1 cellular context compared by ENCODE assay signal in the genomic region with DNA sequence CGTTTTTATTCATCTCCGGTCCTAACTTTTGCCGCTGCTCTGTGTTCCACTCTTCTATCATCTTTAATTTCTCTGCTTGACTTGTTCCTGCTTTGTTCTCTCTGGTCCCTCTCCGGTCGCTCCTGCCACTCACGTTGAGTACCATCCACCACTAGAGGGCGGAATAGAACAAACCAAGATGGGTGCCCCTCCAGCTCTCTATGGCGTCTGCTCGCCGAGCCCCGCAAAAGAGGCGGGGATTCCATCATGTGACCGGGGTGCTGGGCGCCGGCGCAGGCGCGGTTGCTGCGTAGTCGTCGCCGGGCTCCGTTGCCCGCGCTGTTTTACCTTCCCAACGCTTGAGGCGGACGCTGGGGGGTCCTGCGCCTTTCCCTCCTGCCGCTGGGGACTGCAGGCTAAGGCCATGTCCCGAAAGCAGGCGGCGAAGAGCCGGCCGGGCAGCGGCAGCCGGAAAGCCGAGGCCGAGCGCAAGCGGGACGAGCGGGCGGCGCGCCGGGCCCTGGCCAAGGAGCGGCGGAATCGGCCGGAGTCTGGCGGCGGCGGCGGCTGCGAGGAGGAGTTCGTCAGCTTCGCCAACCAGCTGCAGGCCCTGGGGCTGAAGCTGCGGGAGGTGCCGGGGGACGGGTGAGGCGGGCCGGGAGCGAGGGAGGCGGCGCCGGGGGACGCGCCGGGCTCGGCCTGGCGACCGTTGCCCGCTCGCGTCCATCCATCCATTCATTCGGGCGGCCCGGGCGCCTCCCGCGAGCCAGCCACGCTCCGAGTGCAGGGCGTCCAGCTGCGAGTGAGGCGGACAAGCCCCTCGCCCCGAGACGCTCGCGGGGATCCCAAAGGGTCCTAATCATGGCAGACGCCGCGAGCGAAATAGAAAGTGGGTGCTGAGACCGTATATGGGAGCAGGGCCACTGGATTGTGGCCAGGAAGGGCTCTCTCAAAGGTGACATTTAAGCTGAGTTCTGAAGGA.
TF ChIP-seq lines count a peak whose summit lies in the region.

A gene with protein sequence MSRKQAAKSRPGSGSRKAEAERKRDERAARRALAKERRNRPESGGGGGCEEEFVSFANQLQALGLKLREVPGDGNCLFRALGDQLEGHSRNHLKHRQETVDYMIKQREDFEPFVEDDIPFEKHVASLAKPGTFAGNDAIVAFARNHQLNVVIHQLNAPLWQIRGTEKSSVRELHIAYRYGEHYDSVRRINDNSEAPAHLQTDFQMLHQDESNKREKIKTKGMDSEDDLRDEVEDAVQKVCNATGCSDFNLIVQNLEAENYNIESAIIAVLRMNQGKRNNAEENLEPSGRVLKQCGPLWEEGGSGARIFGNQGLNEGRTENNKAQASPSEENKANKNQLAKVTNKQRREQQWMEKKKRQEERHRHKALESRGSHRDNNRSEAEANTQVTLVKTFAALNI (plus strand): TSS at position 285 of the 961 bp plus-strand sequence. CDS start 119 bp downstream, at position 404.

TF ChIP-seq in HepG2, 621 proteins besides CTCF, POLR2A, EP300 and RAD21 (continued from another document and continues in another):
- TF ChIP-seq ZFYVE20 (CRISPR knock-in tag; IDR thresholded peaks at IDR 0.05; ENCODE audit: borderline replicate concordance, low read depth) (no peak), MED13 (CRISPR knock-in tag; IDR thresholded peaks at IDR 0.05) (no peak), ZNF160 (CRISPR knock-in tag; IDR thresholded peaks at IDR 0.05) (no peak), ZNF749 (CRISPR knock-in tag; IDR thresholded peaks at IDR 0.05; ENCODE audit: borderline replicate concordance) (peak; percentile 67; the same call in 1 of the 2 replicates), GABPA (IDR thresholded peaks at IDR 0.05; ENCODE audit: low read depth, low read length) (no peak), GABPA (CRISPR knock-in tag; IDR thresholded peaks at IDR 0.05; ENCODE audit: low read depth) (0 out of 2 replicates have a peak, but pooled peaks have one; percentile 24), SMARCC2 (IDR thresholded peaks at IDR 0.05) (no peak), DNMT1 (CRISPR knock-in tag; IDR thresholded peaks at IDR 0.05) (0 out of 2 replicates have a peak, but pooled peaks have one; percentile 26), ZNF484 (CRISPR knock-in tag; IDR thresholded peaks at IDR 0.05; ENCODE audit: borderline replicate concordance, low read depth) (no peak), ZNF225 (CRISPR knock-in tag; IDR thresholded peaks at IDR 0.05) (0 out of 2 replicates have a peak, but pooled peaks have one; percentile 12), ZNF629 (CRISPR knock-in tag; conservative IDR thresholded peaks at IDR 0.05) (peak; percentile 25; the same call in 1 of the 2 replicates), ZNF180 (CRISPR knock-in tag; IDR thresholded peaks at IDR 0.05; ENCODE audit: borderline replicate concordance, low read depth) (no peak), ZNF383 (CRISPR knock-in tag; IDR thresholded peaks at IDR 0.05; ENCODE audit: borderline replicate concordance) (no peak), ZNF34 (CRISPR knock-in tag; IDR thresholded peaks at IDR 0.05; ENCODE audit: borderline replicate concordance) (no peak), ZNF30 (CRISPR knock-in tag; IDR thresholded peaks at IDR 0.05) (peak; percentile 4; the same call in 1 of the 2 replicates), ATM (IDR thresholded peaks at IDR 0.05; ENCODE audit: borderline replicate concordance) (no peak), LCORL (IDR thresholded peaks at IDR 0.05) (no peak), LCORL (CRISPR knock-in tag; IDR thresholded peaks at IDR 0.05) (peak; percentile 68), GATAD2A (CRISPR knock-in tag; IDR thresholded peaks at IDR 0.05) (peak; percentile 69), NFRKB (IDR thresholded peaks at IDR 0.05) (no peak), ZNF224 (CRISPR knock-in tag; IDR thresholded peaks at IDR 0.05) (0 out of 2 replicates have a peak, but pooled peaks have one; percentile 49), PITX1 (CRISPR knock-in tag; IDR thresholded peaks at IDR 0.05) (no peak), RFX5 (IDR thresholded peaks at IDR 0.05; ENCODE audit: low read depth, low read length) (no peak), ZNF501 (CRISPR knock-in tag; IDR thresholded peaks at IDR 0.05) (peak; percentile 78), MAFG (CRISPR knock-in tag; IDR thresholded peaks at IDR 0.05) (no peak), ZNF891 (CRISPR knock-in tag; IDR thresholded peaks at IDR 0.05) (peak; percentile 86), BCL6 (CRISPR knock-in tag; IDR thresholded peaks at IDR 0.05) (no peak; the same call in 1 of the 2 replicates), ZKSCAN5 (CRISPR knock-in tag; IDR thresholded peaks at IDR 0.05) (no peak), PAF1 (CRISPR knock-in tag; IDR thresholded peaks at IDR 0.05) (no peak), FLYWCH1 (CRISPR knock-in tag; IDR thresholded peaks at IDR 0.05) (no peak; the same call in 1 of the 2 replicates), YEATS4 (CRISPR knock-in tag; IDR thresholded peaks at IDR 0.05; ENCODE audit: borderline replicate concordance) (peak; percentile 69; the same call in 1 of the 2 replicates), ZSCAN21 (CRISPR knock-in tag; IDR thresholded peaks at IDR 0.05; ENCODE audit: borderline replicate concordance) (no peak; the same call in 1 of the 2 replicates), SP5 (CRISPR knock-in tag; IDR thresholded peaks at IDR 0.05; ENCODE audit: borderline replicate concordance, low read depth) (peak; percentile 70; the same call in 1 of the 2 replicates), ZNF431 (CRISPR knock-in tag; IDR thresholded peaks at IDR 0.05; ENCODE audit: borderline replicate concordance, low read depth) (0 out of 2 replicates have a peak, but pooled peaks have one; percentile 48), KDM3A (CRISPR knock-in tag; IDR thresholded peaks at IDR 0.05; ENCODE audit: low read depth) (peak; percentile 75; the same call in 1 of the 2 replicates), ZNF768 (CRISPR knock-in tag; IDR thresholded peaks at IDR 0.05) (peak; percentile 70; the same call in 1 of the 2 replicates), ZNF292 (CRISPR knock-in tag; IDR thresholded peaks at IDR 0.05; ENCODE audit: borderline replicate concordance, low read depth) (peak; percentile 17; the same call in 1 of the 2 replicates), CC2D1A (CRISPR knock-in tag; IDR thresholded peaks at IDR 0.05) (no peak), MED8 (CRISPR knock-in tag; IDR thresholded peaks at IDR 0.05; ENCODE audit: insufficient replicate concordance) (no peak)
- TF ChIP-seq, protein P1, sequence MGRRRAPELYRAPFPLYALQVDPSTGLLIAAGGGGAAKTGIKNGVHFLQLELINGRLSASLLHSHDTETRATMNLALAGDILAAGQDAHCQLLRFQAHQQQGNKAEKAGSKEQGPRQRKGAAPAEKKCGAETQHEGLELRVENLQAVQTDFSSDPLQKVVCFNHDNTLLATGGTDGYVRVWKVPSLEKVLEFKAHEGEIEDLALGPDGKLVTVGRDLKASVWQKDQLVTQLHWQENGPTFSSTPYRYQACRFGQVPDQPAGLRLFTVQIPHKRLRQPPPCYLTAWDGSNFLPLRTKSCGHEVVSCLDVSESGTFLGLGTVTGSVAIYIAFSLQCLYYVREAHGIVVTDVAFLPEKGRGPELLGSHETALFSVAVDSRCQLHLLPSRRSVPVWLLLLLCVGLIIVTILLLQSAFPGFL (CRISPR knock-in tag; IDR thresholded peaks at IDR 0.05) = 0 out of 2 replicates have a peak, but pooled peaks have one; percentile 34
- TF ChIP-seq, protein P2, sequence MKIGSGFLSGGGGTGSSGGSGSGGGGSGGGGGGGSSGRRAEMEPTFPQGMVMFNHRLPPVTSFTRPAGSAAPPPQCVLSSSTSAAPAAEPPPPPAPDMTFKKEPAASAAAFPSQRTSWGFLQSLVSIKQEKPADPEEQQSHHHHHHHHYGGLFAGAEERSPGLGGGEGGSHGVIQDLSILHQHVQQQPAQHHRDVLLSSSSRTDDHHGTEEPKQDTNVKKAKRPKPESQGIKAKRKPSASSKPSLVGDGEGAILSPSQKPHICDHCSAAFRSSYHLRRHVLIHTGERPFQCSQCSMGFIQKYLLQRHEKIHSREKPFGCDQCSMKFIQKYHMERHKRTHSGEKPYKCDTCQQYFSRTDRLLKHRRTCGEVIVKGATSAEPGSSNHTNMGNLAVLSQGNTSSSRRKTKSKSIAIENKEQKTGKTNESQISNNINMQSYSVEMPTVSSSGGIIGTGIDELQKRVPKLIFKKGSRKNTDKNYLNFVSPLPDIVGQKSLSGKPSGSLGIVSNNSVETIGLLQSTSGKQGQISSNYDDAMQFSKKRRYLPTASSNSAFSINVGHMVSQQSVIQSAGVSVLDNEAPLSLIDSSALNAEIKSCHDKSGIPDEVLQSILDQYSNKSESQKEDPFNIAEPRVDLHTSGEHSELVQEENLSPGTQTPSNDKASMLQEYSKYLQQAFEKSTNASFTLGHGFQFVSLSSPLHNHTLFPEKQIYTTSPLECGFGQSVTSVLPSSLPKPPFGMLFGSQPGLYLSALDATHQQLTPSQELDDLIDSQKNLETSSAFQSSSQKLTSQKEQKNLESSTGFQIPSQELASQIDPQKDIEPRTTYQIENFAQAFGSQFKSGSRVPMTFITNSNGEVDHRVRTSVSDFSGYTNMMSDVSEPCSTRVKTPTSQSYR (CRISPR knock-in tag; IDR thresholded peaks at IDR 0.05; ENCODE audit: borderline replicate concordance) = peak; percentile 28; the same call in 1 of the 2 replicates
- TF ChIP-seq, protein P3, sequence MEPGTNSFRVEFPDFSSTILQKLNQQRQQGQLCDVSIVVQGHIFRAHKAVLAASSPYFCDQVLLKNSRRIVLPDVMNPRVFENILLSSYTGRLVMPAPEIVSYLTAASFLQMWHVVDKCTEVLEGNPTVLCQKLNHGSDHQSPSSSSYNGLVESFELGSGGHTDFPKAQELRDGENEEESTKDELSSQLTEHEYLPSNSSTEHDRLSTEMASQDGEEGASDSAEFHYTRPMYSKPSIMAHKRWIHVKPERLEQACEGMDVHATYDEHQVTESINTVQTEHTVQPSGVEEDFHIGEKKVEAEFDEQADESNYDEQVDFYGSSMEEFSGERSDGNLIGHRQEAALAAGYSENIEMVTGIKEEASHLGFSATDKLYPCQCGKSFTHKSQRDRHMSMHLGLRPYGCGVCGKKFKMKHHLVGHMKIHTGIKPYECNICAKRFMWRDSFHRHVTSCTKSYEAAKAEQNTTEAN (CRISPR knock-in tag; conservative IDR thresholded peaks at IDR 0.05) = peak; percentile 7; the same call in 1 of the 2 replicates
- TF ChIP-seq, protein P4, sequence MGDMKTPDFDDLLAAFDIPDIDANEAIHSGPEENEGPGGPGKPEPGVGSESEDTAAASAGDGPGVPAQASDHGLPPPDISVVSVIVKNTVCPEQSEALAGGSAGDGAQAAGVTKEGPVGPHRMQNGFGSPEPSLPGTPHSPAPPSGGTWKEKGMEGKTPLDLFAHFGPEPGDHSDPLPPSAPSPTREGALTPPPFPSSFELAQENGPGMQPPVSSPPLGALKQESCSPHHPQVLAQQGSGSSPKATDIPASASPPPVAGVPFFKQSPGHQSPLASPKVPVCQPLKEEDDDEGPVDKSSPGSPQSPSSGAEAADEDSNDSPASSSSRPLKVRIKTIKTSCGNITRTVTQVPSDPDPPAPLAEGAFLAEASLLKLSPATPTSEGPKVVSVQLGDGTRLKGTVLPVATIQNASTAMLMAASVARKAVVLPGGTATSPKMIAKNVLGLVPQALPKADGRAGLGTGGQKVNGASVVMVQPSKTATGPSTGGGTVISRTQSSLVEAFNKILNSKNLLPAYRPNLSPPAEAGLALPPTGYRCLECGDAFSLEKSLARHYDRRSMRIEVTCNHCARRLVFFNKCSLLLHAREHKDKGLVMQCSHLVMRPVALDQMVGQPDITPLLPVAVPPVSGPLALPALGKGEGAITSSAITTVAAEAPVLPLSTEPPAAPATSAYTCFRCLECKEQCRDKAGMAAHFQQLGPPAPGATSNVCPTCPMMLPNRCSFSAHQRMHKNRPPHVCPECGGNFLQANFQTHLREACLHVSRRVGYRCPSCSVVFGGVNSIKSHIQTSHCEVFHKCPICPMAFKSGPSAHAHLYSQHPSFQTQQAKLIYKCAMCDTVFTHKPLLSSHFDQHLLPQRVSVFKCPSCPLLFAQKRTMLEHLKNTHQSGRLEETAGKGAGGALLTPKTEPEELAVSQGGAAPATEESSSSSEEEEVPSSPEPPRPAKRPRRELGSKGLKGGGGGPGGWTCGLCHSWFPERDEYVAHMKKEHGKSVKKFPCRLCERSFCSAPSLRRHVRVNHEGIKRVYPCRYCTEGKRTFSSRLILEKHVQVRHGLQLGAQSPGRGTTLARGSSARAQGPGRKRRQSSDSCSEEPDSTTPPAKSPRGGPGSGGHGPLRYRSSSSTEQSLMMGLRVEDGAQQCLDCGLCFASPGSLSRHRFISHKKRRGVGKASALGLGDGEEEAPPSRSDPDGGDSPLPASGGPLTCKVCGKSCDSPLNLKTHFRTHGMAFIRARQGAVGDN (CRISPR knock-in tag; IDR thresholded peaks at IDR 0.05) = peak; percentile 95
- TF ChIP-seq, protein P5, sequence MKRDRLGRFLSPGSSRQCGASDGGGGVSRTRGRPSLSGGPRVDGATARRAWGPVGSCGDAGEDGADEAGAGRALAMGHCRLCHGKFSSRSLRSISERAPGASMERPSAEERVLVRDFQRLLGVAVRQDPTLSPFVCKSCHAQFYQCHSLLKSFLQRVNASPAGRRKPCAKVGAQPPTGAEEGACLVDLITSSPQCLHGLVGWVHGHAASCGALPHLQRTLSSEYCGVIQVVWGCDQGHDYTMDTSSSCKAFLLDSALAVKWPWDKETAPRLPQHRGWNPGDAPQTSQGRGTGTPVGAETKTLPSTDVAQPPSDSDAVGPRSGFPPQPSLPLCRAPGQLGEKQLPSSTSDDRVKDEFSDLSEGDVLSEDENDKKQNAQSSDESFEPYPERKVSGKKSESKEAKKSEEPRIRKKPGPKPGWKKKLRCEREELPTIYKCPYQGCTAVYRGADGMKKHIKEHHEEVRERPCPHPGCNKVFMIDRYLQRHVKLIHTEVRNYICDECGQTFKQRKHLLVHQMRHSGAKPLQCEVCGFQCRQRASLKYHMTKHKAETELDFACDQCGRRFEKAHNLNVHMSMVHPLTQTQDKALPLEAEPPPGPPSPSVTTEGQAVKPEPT (CRISPR knock-in tag; IDR thresholded peaks at IDR 0.05; ENCODE audit: low read depth) = 0 out of 2 replicates have a peak, but pooled peaks have one; percentile 15
- TF ChIP-seq, protein P6, sequence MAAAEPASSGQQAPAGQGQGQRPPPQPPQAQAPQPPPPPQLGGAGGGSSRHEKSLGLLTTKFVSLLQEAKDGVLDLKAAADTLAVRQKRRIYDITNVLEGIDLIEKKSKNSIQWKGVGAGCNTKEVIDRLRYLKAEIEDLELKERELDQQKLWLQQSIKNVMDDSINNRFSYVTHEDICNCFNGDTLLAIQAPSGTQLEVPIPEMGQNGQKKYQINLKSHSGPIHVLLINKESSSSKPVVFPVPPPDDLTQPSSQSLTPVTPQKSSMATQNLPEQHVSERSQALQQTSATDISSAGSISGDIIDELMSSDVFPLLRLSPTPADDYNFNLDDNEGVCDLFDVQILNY (CRISPR knock-in tag; conservative IDR thresholded peaks at IDR 0.05) = no peak
